In genomic region chr5:55172937-55173695, GRCh38 we compare ENCODE assay signal across 8 cellular contexts. TPM values are rescaled to one million over a fixed set of nuclear protein-coding genes. Genes with fewer than 3 reads are reported as not detected.
A peak's percentile ranks its signal among the peaks of the same experiment; 100 is the strongest.
DNase-seq lines count a peak whose midpoint lies in the region; ATAC-seq, FAIRE-seq and TF ChIP-seq lines count a peak whose summit lies in the region.

CDC20B (minus strand) TSS chr5:55173177; CDS start chr5:55173000, 177 bp downstream.

- H3K9me3 ChIP-seq in neuron (ENCODE audit: low read length) (no peaks in the 10 kb centered on the region), stomach (no peaks in the 10 kb centered on the region)

- no peak for TF ChIP-seq POLR2A in stomach (IDR thresholded peaks at IDR 0.05)

- no peak for TF ChIP-seq EP300 in stomach (IDR thresholded peaks at IDR 0.05)

- H3K27me3 ChIP-seq in neuron (ENCODE audit: insufficient read depth, low read length) (peaks cover 31% of the 10 kb centered on the region), stomach (peaks cover 3 to 88% (median 37%) of the 10 kb centered on the region in 3 donors)

- H3K27ac ChIP-seq in stomach = peak within 1 kb of the TSS in 3 of 5 donors; percentile 18 to 38 (median 38)

- peak within 1 kb of the TSS; percentile 64 for H3K4me3 ChIP-seq in fibroblast of villous mesenchyme (ENCODE audit: low read depth, low read length)
- peak within 1 kb of the TSS; percentile 64 for H3K4me3 ChIP-seq in neuron (ENCODE audit: low read length)
- peak within 1 kb of the TSS; percentile 44 to 65 (median 55) for H3K4me3 ChIP-seq in stomach

- H3K36me3 ChIP-seq in neuron (ENCODE audit: insufficient read depth, low read length) = no peaks in the 10 kb centered on the region
- H3K36me3 ChIP-seq in stomach = no peaks in the 10 kb centered on the region

- WGBS in stomach, 5 donors = 0 to 1% (median 1%) methylated on average over 31 to 69 of the region's 69 CpGs

- DNase-seq in DMS 273 treated with DMSO at 0.1 percent for 48 hours (lab: John Stamatoyannopoulos, UW) = peak; percentile 64
- DNase-seq in HuH-7 (ENCODE audit: low spot score) = peak; percentile 70
- DNase-seq in RCC 7860 (ENCODE audit: low spot score) = peak; percentile 6
- DNase-seq in activated T-helper 1 cell treated with anti-CD3 and anti-CD28 coated beads, Interleukin-2, amount 50 U/mL, for 16 hours (ENCODE audit: low read depth in 1 of 2, low spot score in 1 of 2) = peak; percentile 23 to 67
- peak; percentile 76 for DNase-seq in fibroblast of villous mesenchyme (ENCODE audit: low read depth)
- DNase-seq in stomach = peak; percentile 78

- H3K4me1 ChIP-seq in neuron (ENCODE audit: insufficient read depth, low read length) = peaks cover 22% of the 10 kb centered on the region
- peaks cover 22 to 37% (median 33%) of the 10 kb centered on the region in 4 donors for H3K4me1 ChIP-seq in stomach

- FAIRE-seq in RCC 7860 (lab: Jason Lieb, UNC) = no peak

- intact Hi-C loops in stomach (cut with DNase I; ENCODE audit: low total_unique reads) = loop anchor here (10.0 kb wide), 1 partner anchor 62 kb away; the partner anchor contains the start of gene CCNO

- H2AFZ ChIP-seq in neuron (ENCODE audit: low read depth, low read length) = peak within 1 kb of the TSS; percentile 77

- peak; percentile 69 for ATAC-seq in GM21576 (IDR thresholded peaks at IDR 0.05; ENCODE audit: unreplicated experiment)

- TF ChIP-seq CTCF in fibroblast of villous mesenchyme (IDR thresholded peaks at IDR 0.05; ENCODE audit: insufficient read depth, low read depth, low read length) (no peak), stomach (IDR thresholded peaks at IDR 0.05) (no peak)

RNA-seq across cellular contexts. Expression of gene CDC20B, which starts in this region (rescaled TPM):
- total RNA-seq in fibroblast of villous mesenchyme (not detected in 2 replicates), stomach (not detected)
- polyA plus RNA-seq in stomach = not detected

Comparison
In these comparisons a context has a peak if more than half of its experiments do, and no peak if none do; other contexts are left out.
1. Peak in every context shown above with its lines: DNase-seq, ATAC-seq, H3K4me3 ChIP-seq and H3K27ac ChIP-seq.
2. Peak in DNase-seq and H3K4me3 ChIP-seq in fibroblast of villous mesenchyme; RNA of the gene not detected or under 1 TPM.
3. Peak in DNase-seq, H3K4me3 ChIP-seq and H3K27ac ChIP-seq in stomach; RNA of the gene not detected or under 1 TPM.
4. DNase-seq: peak in every context shown above with its lines; median percentile 78 in stomach; 76 in fibroblast of villous mesenchyme; 70 in HuH-7; 64 in DMS 273 treated with DMSO at 0.1 percent for 48 hours; 45 in activated T-helper 1 cell treated with anti-CD3 and anti-CD28 coated beads, Interleukin-2, amount 50 U/mL, for 16 hours; 6 in RCC 7860.